29 cellular contexts compared by ENCODE assay signal in genomic region chr6:145787688-145788087, GRCh38.
"Had no signal": no experiment of that assay in that cellular context is flagged by ENCODE, and none has a peak within 500 bp of the region (broad histone marks: within the 10 kb centered on the region; RNA-seq: fewer than 3 reads in every experiment).

No MANE protein-coding gene starts in this region.

- ATAC-seq: activated CD8-positive, alpha-beta T cell treated with anti-CD3 and anti-CD28 coated beads for 36 hours; activated naive CD8-positive, alpha-beta T cell treated with anti-CD3 and anti-CD28 coated beads, Interleukin-2, amount 50 U/mL, for 24 hours; activated T-cell treated with anti-CD3 and anti-CD28 coated beads, Interleukin-2, amount 50 U/mL, for 4 hours had no signal

- H3K4me1 ChIP-seq: ascending aorta had no signal

- H3K27me3 ChIP-seq: ascending aorta, cardiac muscle cell had no signal

- H3K4me3 ChIP-seq: ascending aorta, cardiac muscle cell had no signal

- H3K27ac ChIP-seq: ascending aorta, cardiac muscle cell, VCaP had no signal

- FAIRE-seq: bronchial epithelial cell had no signal

- DNase-seq: activated B cell treated with CpG ODN at 0.5 μM for 24 hours; activated CD4-positive, alpha-beta memory T cell treated with anti-CD3 and anti-CD28 coated beads for 36 hours; activated CD4-positive, alpha-beta T cell treated with anti-CD3 and anti-CD28 coated beads for 4 hours; activated CD4-positive, alpha-beta T cell treated with anti-CD3 and anti-CD28 coated beads, Interleukin-2, amount 10 ng/mL, durations not matched to agents 24 days and 14 days; activated CD4-positive, alpha-beta T cell treated with anti-CD3 and anti-CD28 coated beads, Interleukin-2, amount 50 U/mL, for 1 hour; activated CD4-positive, alpha-beta T cell treated with anti-CD3 and anti-CD28 coated beads, Interleukin-2, amount 50 U/mL, for 4 hours; activated CD4-positive, CD25-positive, alpha-beta regulatory T cell treated with anti-CD3 and anti-CD28 coated beads, Interleukin-2, amount 50 U/mL, for 72 hours; activated CD8-positive, alpha-beta memory T cell treated with anti-CD3 and anti-CD28 coated beads, Interleukin-2, amount 50 U/mL, for 4 hours; activated CD8-positive, alpha-beta T cell treated with anti-CD3 and anti-CD28 coated beads for 36 hours; activated effector memory CD4-positive, alpha-beta T cell treated with Interleukin-2 at 50 U/mL for 16 hours; activated gamma-delta T cell; activated naive CD4-positive, alpha-beta T cell treated with anti-CD3 and anti-CD28 coated beads, Interleukin-2, amount 10 ng/mL, durations not matched to agents 7 days and 5 days; activated naive CD4-positive, alpha-beta T cell treated with Interleukin-2 at 50 U/mL for 16 hours; activated naive CD8-positive, alpha-beta T cell treated with anti-CD3 and anti-CD28 coated beads, Interleukin-2, amount 10 ng/mL, durations not matched to agents 7 days and 5 days; activated naive CD8-positive, alpha-beta T cell treated with anti-CD3 and anti-CD28 coated beads, Interleukin-2, amount 50 U/mL, for 24 hours; activated T-cell treated with anti-CD3 and anti-CD28 coated beads for 4 hours; activated T-cell treated with anti-CD3 and anti-CD28 coated beads, Interleukin-2, amount 50 U/mL, for 1 hour; activated T-cell treated with anti-CD3 and anti-CD28 coated beads, Interleukin-2, amount 50 U/mL, for 4 hours; amygdala; anterior cingulate cortex; caudate nucleus; cerebellar nuclear complex; T-helper 1 cell; T-helper 2 cell; T-helper 9 cell had no signal
